8 cellular contexts compared by ENCODE assay signal in genomic region chr5:472656-473343, GRCh38. TPM values are rescaled to one million over a fixed set of nuclear protein-coding genes. Genes with fewer than 3 reads are reported as not detected.
A peak's percentile ranks its signal among the peaks of the same experiment; 100 is the strongest.
DNase-seq lines count a peak whose midpoint lies in the region; ATAC-seq, FAIRE-seq and TF ChIP-seq lines count a peak whose summit lies in the region.

No MANE protein-coding gene starts in this region.

- DNase-seq in A172 (ENCODE audit: low spot score) (peak; percentile 44), NCI-H2107 (lab: John Stamatoyannopoulos, UW) (peak; percentile 89), breast epithelium (ENCODE audit: low spot score in 2 of 2) (peak; percentile 52 to 76), iPS-NIHi11 (ENCODE audit: low spot score) (peak; percentile 99), small intestine (peak; percentile 82)

- intact Hi-C loops in breast epithelium (cut with DNase I; ENCODE audit: low total_unique reads) = no loop called here

- H3K27ac ChIP-seq in VCaP = peak overlapping the region; percentile 82
- H3K27ac ChIP-seq in breast epithelium = peak overlapping the region; percentile 72 to 80
- H3K27ac ChIP-seq in small intestine (ENCODE audit: low read depth in 1 of 2, low read length in 1 of 2) = peak overlapping the region in 1 of 2 donors; percentile 75

- peak overlapping the region; percentile 80 to 95 (median 87) for H3K4me3 ChIP-seq in breast epithelium
- H3K4me3 ChIP-seq in small intestine (ENCODE audit: low read depth in 1 of 2, low read length in 2 of 2) = peak overlapping the region; percentile 67 to 71

- peaks cover 0 to 6% of the 10 kb centered on the region in 2 donors for H3K4me1 ChIP-seq in breast epithelium
- H3K4me1 ChIP-seq in small intestine (ENCODE audit: control insufficient read depth in 2 of 2, insufficient read depth in 1 of 2, low read depth in 1 of 2, low read length in 1 of 2) = peaks cover 0 to 3% of the 10 kb centered on the region in 2 donors

- no peak for TF ChIP-seq POLR2A in breast epithelium (IDR thresholded peaks at IDR 0.05)

- FAIRE-seq in small intestine (lab: Jason Lieb, UNC) = no peak

- ATAC-seq in GM18519 (IDR thresholded peaks at IDR 0.05; ENCODE audit: low FRiP score, unreplicated experiment) (peak; percentile 58), HG03039 (IDR thresholded peaks at IDR 0.05; ENCODE audit: unreplicated experiment) (peak; percentile 66)

- TF ChIP-seq CTCF in VCaP (conservative IDR thresholded peaks at IDR 0.05) = no peak
- no peak for TF ChIP-seq CTCF in breast epithelium (IDR thresholded peaks at IDR 0.05)

- peaks cover 5 to 32% of the 10 kb centered on the region in 2 donors for H3K27me3 ChIP-seq in breast epithelium
- H3K27me3 ChIP-seq in small intestine (ENCODE audit: control insufficient read depth in 2 of 2, insufficient read depth in 2 of 2, low read length in 2 of 2) = peaks cover 0 to 12% of the 10 kb centered on the region in 2 donors

- no peaks in the 10 kb centered on the region for H3K36me3 ChIP-seq in breast epithelium
- peaks cover 2% of the 10 kb centered on the region in 2 donors for H3K36me3 ChIP-seq in small intestine (ENCODE audit: control insufficient read depth in 2 of 2, insufficient read depth in 2 of 2, low read length in 2 of 2)

- WGBS in small intestine, 3 donors = 0% methylated on average over 61 to 106 of the region's 106 CpGs

- H3K9me3 ChIP-seq in breast epithelium = no peaks in the 10 kb centered on the region
- H3K9me3 ChIP-seq in small intestine (ENCODE audit: control insufficient read depth, low read depth) = no peaks in the 10 kb centered on the region

RNA-seq across cellular contexts. Expression of gene EXOC3, which starts 29.8 kb away (rescaled TPM):
- 33.3 and 34.7 TPM in 2 replicates for total RNA-seq in A172 (2014; rRNA removed; shearing (Covaris generic))
- total RNA-seq in breast epithelium = 10 to 100 TPM; 49.8 to 63.7 (median 53.3) TPM
- 10 to 100 TPM; 47.2 to 85.7 (median 70.5) TPM for polyA plus RNA-seq in small intestine

RNA-seq across cellular contexts. Expression of gene SLC9A3, which starts 51.4 kb away (rescaled TPM):
- 4.7 and 5.8 TPM in 2 replicates for total RNA-seq in A172 (2014; rRNA removed; shearing (Covaris generic))
- total RNA-seq in breast epithelium = 1 to 10 TPM; 1.1 to 5.6 (median 2.3) TPM
- 10 to 100 TPM; 24.1 to 51.7 (median 48.9) TPM for polyA plus RNA-seq in small intestine

Comparison
In these comparisons a context has a peak if more than half of its experiments do, and no peak if none do; other contexts are left out.
1. DNase-seq: peak in every context shown above with its lines; median percentile 99 in iPS-NIHi11; 89 in NCI-H2107; 82 in small intestine; 64 in breast epithelium; 44 in A172.